1 cellular context compared by ENCODE assay signal in genomic region chr5:96984506-96985192, GRCh38.
TF ChIP-seq lines count a peak whose summit lies in the region.

No MANE protein-coding gene starts in this region.

TF ChIP-seq in HepG2, 621 proteins besides CTCF, POLR2A, EP300 and RAD21 (continued from another document):
- TF ChIP-seq, protein P1, sequence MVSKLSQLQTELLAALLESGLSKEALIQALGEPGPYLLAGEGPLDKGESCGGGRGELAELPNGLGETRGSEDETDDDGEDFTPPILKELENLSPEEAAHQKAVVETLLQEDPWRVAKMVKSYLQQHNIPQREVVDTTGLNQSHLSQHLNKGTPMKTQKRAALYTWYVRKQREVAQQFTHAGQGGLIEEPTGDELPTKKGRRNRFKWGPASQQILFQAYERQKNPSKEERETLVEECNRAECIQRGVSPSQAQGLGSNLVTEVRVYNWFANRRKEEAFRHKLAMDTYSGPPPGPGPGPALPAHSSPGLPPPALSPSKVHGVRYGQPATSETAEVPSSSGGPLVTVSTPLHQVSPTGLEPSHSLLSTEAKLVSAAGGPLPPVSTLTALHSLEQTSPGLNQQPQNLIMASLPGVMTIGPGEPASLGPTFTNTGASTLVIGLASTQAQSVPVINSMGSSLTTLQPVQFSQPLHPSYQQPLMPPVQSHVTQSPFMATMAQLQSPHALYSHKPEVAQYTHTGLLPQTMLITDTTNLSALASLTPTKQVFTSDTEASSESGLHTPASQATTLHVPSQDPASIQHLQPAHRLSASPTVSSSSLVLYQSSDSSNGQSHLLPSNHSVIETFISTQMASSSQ (IDR thresholded peaks at IDR 0.05; ENCODE audit: low read depth): no peak
- TF ChIP-seq, protein P1 (CRISPR knock-in tag; IDR thresholded peaks at IDR 0.05; ENCODE audit: borderline replicate concordance): no peak
- no peak for TF ChIP-seq ZNF20 (CRISPR knock-in tag; IDR thresholded peaks at IDR 0.05)
- TF ChIP-seq ZNF430 (CRISPR knock-in tag; IDR thresholded peaks at IDR 0.05): no peak
- TF ChIP-seq ZNF781 (CRISPR knock-in tag; IDR thresholded peaks at IDR 0.05; ENCODE audit: borderline replicate concordance, not compliant biosample characterization): no peak
- TF ChIP-seq ZFP41 (CRISPR knock-in tag; IDR thresholded peaks at IDR 0.05; ENCODE audit: borderline replicate concordance): no peak
- no peak for TF ChIP-seq CBX5 (CRISPR knock-in tag; IDR thresholded peaks at IDR 0.05; ENCODE audit: borderline replicate concordance)
- no peak for TF ChIP-seq JUND (CRISPR knock-in tag; IDR thresholded peaks at IDR 0.05)
- no peak for TF ChIP-seq ZNF670 (CRISPR knock-in tag; IDR thresholded peaks at IDR 0.05; ENCODE audit: borderline replicate concordance)
- no peak for TF ChIP-seq ZNF280D (CRISPR knock-in tag; IDR thresholded peaks at IDR 0.05)
- TF ChIP-seq CERS6 (CRISPR knock-in tag; IDR thresholded peaks at IDR 0.05): no peak
- TF ChIP-seq MBD4 (IDR thresholded peaks at IDR 0.05; ENCODE audit: borderline replicate concordance, low read length): no peak
- no peak for TF ChIP-seq PBX2 (CRISPR knock-in tag; IDR thresholded peaks at IDR 0.05)
- TF ChIP-seq CHCHD3 (CRISPR knock-in tag; IDR thresholded peaks at IDR 0.05): no peak
- TF ChIP-seq, protein P2, sequence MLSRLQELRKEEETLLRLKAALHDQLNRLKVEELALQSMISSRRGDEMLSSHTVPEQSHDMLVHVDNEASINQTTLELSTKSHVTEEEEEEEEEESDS (CRISPR knock-in tag; IDR thresholded peaks at IDR 0.05; ENCODE audit: borderline replicate concordance): no peak
- no peak for TF ChIP-seq RARG (CRISPR knock-in tag; IDR thresholded peaks at IDR 0.05; ENCODE audit: low read depth)
TF ChIP-seq in HepG2: peak in this region for 0.
